Comparison of ENCODE assay signal across 18 cellular contexts in the genomic region with DNA sequence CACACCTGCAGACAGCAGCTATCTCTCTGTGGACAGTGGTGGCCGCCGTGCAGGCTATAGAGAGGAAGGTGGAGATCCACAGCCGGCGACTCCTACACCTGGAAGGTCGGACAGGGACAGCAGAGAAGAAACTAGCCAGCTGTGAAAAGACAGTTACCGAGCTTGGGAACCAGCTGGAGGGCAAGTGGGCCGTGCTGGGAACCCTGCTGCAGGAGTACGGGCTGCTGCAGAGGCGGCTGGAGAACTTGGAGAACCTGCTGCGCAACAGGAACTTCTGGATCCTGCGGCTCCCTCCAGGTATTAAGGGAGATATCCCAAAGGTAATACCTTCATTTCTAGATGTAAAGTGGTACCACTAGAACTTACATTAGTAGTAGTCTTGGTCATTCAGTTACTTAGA. TPM values are rescaled to one million over a fixed set of nuclear protein-coding genes. Genes with fewer than 3 reads are reported as not detected.
A peak's percentile ranks its signal among the peaks of the same experiment; 100 is the strongest.
DNase-seq lines count a peak whose midpoint lies in the region; ATAC-seq, FAIRE-seq and TF ChIP-seq lines count a peak whose summit lies in the region.
"Had no signal": no experiment of that assay in that cellular context is flagged by ENCODE, and none has a peak within 500 bp of the region (broad histone marks: within the 10 kb centered on the region; RNA-seq: fewer than 3 reads in every experiment).

No MANE protein-coding gene starts in this region.

- no peak overlapping the region for H3K27ac ChIP-seq in H1 (ENCODE audit: low read depth, low read length)
- H3K27ac ChIP-seq in neuronal stem cell (replicated peaks; ENCODE audit: low read length), result no peak overlapping the region
- H3K27ac ChIP-seq: A549, GM23248 had no signal

- no peak overlapping the region for H2BK20ac ChIP-seq in H1 (ENCODE audit: low read length)

- H3K18ac ChIP-seq in H1 (ENCODE audit: extremely low read depth, low read length), result no peak overlapping the region
- H3K18ac ChIP-seq in neuronal stem cell (ENCODE audit: low read length), result no peak overlapping the region

- H3K79me2 ChIP-seq in H1 (ENCODE audit: control insufficient read depth in 1 of 2, insufficient read depth in 2 of 2, low read length in 2 of 2), result peaks cover 49 to 92% of the 10 kb centered on the region in 2 experiments

- H3K56ac ChIP-seq in H1 (replicated peaks; ENCODE audit: insufficient read length, low read depth, low read length), result no peak overlapping the region

- H2BK15ac ChIP-seq in H1 (ENCODE audit: low read length) (no peak overlapping the region), neuronal stem cell (ENCODE audit: low read length) (no peak overlapping the region)

- H3K4me3 ChIP-seq in H1 (ENCODE audit: extremely low read depth in 1 of 4, insufficient read depth in 2 of 4, low read depth in 3 of 4, low read length in 4 of 4), result no peak overlapping the region
- peak overlapping the region in 1 of 2 donors; percentile 3 for H3K4me3 ChIP-seq in neuronal stem cell (ENCODE audit: low read length in 2 of 2)
- H3K4me3 ChIP-seq: A549, GM23248 had no signal

- peak overlapping the region; percentile 16 for H3K27ac Mint-ChIP-seq in T-helper 17 cell
- H3K27ac Mint-ChIP-seq: CD14-positive monocyte; CD8-positive, alpha-beta T cell had no signal

- DNase-seq in T-helper 17 cell, result no peak
- no peak for DNase-seq in H1 (ENCODE audit: low read depth in 1 of 2, low spot score in 2 of 2)
- DNase-seq in neuronal stem cell (ENCODE audit: low spot score), result no peak
- DNase-seq in AG20443 (ENCODE audit: low spot score), result no peak
- no peak for DNase-seq in activated CD4-positive, CD25-positive, alpha-beta regulatory T cell (lab: John Stamatoyannopoulos, UW)
- DNase-seq: CD8-positive, alpha-beta T cell; COR-L47; DMS153; DMS79 treated with DMSO at 0.1 percent for 48 hours; EL; GDM1; GM23248; H7 had no signal

- peaks cover 10% of the 10 kb centered on the region for H3K36me3 Mint-ChIP-seq in T-helper 17 cell (ENCODE audit: low read depth)

- H3K36me3 ChIP-seq in H1 (ENCODE audit: control insufficient read depth in 2 of 4, insufficient read depth in 4 of 4, low read length in 3 of 4) (peaks cover 15 to 46% (median 31%) of the 10 kb centered on the region in 4 experiments), neuronal stem cell (replicated peaks in 1 of 2; ENCODE audit: control insufficient read depth in 2 of 2, insufficient read depth in 2 of 2, low read length in 2 of 2) (peaks cover 13 to 60% of the 10 kb centered on the region in 2 donors)

- no peak for TF ChIP-seq CTCF in H1 (IDR thresholded peaks at IDR 0.05; ENCODE audit: control extremely low read depth in 1 of 3, insufficient read depth in 1 of 3, low read depth in 1 of 3, low read length in 3 of 3)

- H2BK120ac ChIP-seq in H1 (replicated peaks; ENCODE audit: low read depth, low read length) (no peak overlapping the region), neuronal stem cell (ENCODE audit: low read depth, low read length) (no peak overlapping the region)

- no peak for TF ChIP-seq RAD21 in H1 (IDR thresholded peaks at IDR 0.05 in 1 of 2, conservative IDR thresholded peaks at IDR 0.05 in 1 of 2; ENCODE audit: low read depth in 2 of 2, low read length in 2 of 2)

- no peak overlapping the region for H2AFZ ChIP-seq in H1 (ENCODE audit: low read length)
- no peak overlapping the region for H2AFZ ChIP-seq in neuronal stem cell (ENCODE audit: low read length)
- H2AFZ ChIP-seq: GM23248 had no signal

- H3K23me2 ChIP-seq in H1 (ENCODE audit: low read depth, low read length), result no peaks in the 10 kb centered on the region; the same call in 1 of the 2 replicates

- peaks cover 7 to 16% (median 9%) of the 10 kb centered on the region in 4 experiments; a peak in 6 of 7 replicates for H3K4me1 ChIP-seq in H1 (replicated peaks in 1 of 4; ENCODE audit: control insufficient read depth in 3 of 4, insufficient read depth in 4 of 4, low read length in 3 of 4)
- no peaks in the 10 kb centered on the region for H3K4me1 ChIP-seq in neuronal stem cell (ENCODE audit: control insufficient read depth in 2 of 2, insufficient read depth in 1 of 2, low read depth in 1 of 2, low read length in 2 of 2)

- no peak overlapping the region for H3K4me3 Mint-ChIP-seq in T-helper 17 cell
- H3K4me3 Mint-ChIP-seq: CD14-positive monocyte; CD8-positive, alpha-beta T cell; IgD-negative memory B cell had no signal

- H4K20me1 ChIP-seq in H1 (replicated peaks in 1 of 2; ENCODE audit: control insufficient read depth in 1 of 2, insufficient read depth in 2 of 2, low read length in 2 of 2), result peaks cover 6 to 12% of the 10 kb centered on the region in 2 experiments

- CTCF ChIA-PET in H1 (lab: Charles Lee; ENCODE audit: partially characterized antibody), result interaction anchor here (1.0 to 1.3 kb wide), 3 partner anchors 10 to 29 kb away, joined by 3 to 5 read pairs (median 3); no protein-coding TSS in a partner anchor

- peaks cover 24% of the 10 kb centered on the region for H3K4me1 Mint-ChIP-seq in T-helper 17 cell

- no peaks in the 10 kb centered on the region for H3K27me3 Mint-ChIP-seq in T-helper 17 cell
- H3K27me3 Mint-ChIP-seq: IgD-negative memory B cell had no signal

- H4K5ac ChIP-seq in H1 (ENCODE audit: insufficient read length, low read depth, low read length), result no peak overlapping the region

- ATAC-seq in T-helper 17 cell, result no peak
- no peak for ATAC-seq in GM21526 (IDR thresholded peaks at IDR 0.05; ENCODE audit: low FRiP score, unreplicated experiment)
- ATAC-seq: A549; CD8-positive, alpha-beta T cell had no signal

- H2AK5ac ChIP-seq in H1 (ENCODE audit: low read depth, low read length) (no peak overlapping the region), neuronal stem cell (ENCODE audit: low read depth, low read length) (no peak overlapping the region)

- 0 out of 2 replicates have a peak overlapping the region, but pooled peaks have one; percentile 9 for H4K8ac ChIP-seq in H1 (ENCODE audit: extremely low read depth, insufficient read depth, low read length)
- H4K8ac ChIP-seq in neuronal stem cell (ENCODE audit: low read depth, low read length), result no peak overlapping the region

- no peak overlapping the region for H3K9ac ChIP-seq in H1 (replicated peaks in 1 of 4; ENCODE audit: extremely low read depth in 1 of 4, low read depth in 3 of 4, low read length in 3 of 4)
- H3K9ac ChIP-seq in neuronal stem cell (ENCODE audit: low read depth, low read length, poor library complexity), result peak overlapping the region; percentile 60
- H3K9ac ChIP-seq: GM23248 had no signal

- H2BK12ac ChIP-seq in H1 (ENCODE audit: low read depth, low read length), result no peak overlapping the region
- no peak overlapping the region for H2BK12ac ChIP-seq in neuronal stem cell (ENCODE audit: low read length)

- H3K4me2 ChIP-seq in H1 (ENCODE audit: insufficient read depth in 1 of 2, low read depth in 2 of 2, low read length in 2 of 2) (no peak overlapping the region), neuronal stem cell (ENCODE audit: insufficient read depth, low read length, poor library complexity, severe bottlenecking) (no peak overlapping the region)
- H3K4me2 ChIP-seq: A549 had no signal

- H3K27me3 ChIP-seq in H1 (replicated peaks in 1 of 4; ENCODE audit: control insufficient read depth in 3 of 4, extremely low read depth in 1 of 4, insufficient read depth in 3 of 4, low read length in 3 of 4) (no peaks in the 10 kb centered on the region), neuronal stem cell (ENCODE audit: control insufficient read depth in 3 of 3, insufficient read depth in 3 of 3, low read depth in 1 of 3, low read length in 3 of 3) (no peaks in the 10 kb centered on the region)

- H3K4ac ChIP-seq in H1 (replicated peaks; ENCODE audit: insufficient read length, low read depth, low read length), result no peak overlapping the region
- no peak overlapping the region for H3K4ac ChIP-seq in neuronal stem cell (ENCODE audit: low read length)

- TF ChIP-seq POLR2A in H1 (IDR thresholded peaks at IDR 0.05; ENCODE audit: control extremely low read depth in 1 of 2, low read depth in 2 of 2, low read length in 2 of 2), result no peak

- H2BK5ac ChIP-seq in H1 (ENCODE audit: low read depth, low read length) (no peak overlapping the region), neuronal stem cell (ENCODE audit: low read length) (no peak overlapping the region)

- H3K14ac ChIP-seq in H1 (ENCODE audit: insufficient read length), result no peak overlapping the region
- H3K14ac ChIP-seq in neuronal stem cell (ENCODE audit: low read length), result no peak overlapping the region

- no peak for TF ChIP-seq EP300 in H1 (IDR thresholded peaks at IDR 0.05; ENCODE audit: borderline replicate concordance in 1 of 2, low read depth in 2 of 2, low read length in 2 of 2)

- no peak for FAIRE-seq in H1 (lab: Jason Lieb, UNC)
- FAIRE-seq: A549, D721Med had no signal

- POLR2A ChIA-PET in H1 (lab: Charles Lee; ENCODE audit: partially characterized antibody), result interaction anchor here (0.7 to 9.2 kb wide), 8 partner anchors 9 to 45 kb away, joined by 3 to 138 read pairs (median 6); no protein-coding TSS in a partner anchor

- 98% methylated on average over 11 of the region's 11 CpGs; no CpG with 5 or more reads in 1 of the 2 experiments for WGBS in H1 (ENCODE audit: extremely low coverage in 1 of 2, insufficient coverage in 1 of 2, insufficient read length in 1 of 2, insufficient replicate concordance in 2 of 2, low coverage in 1 of 2, low lambda C conversion rate in 2 of 2, missing lambda C conversion rate in 1 of 2), 2 experiments
- no CpG with 5 or more reads among the region's 11 CpGs for WGBS in neuronal stem cell (ENCODE audit: extremely low coverage in 2 of 2, insufficient read length in 2 of 2, insufficient replicate concordance in 1 of 2), 2 donors

- H3K79me1 ChIP-seq in H1 (ENCODE audit: low read depth, low read length), result no peaks in the 10 kb centered on the region; the same call in 1 of the 2 replicates
- H3K79me1 ChIP-seq in neuronal stem cell (ENCODE audit: low read depth, low read length), result peaks cover 9% of the 10 kb centered on the region

- H4K91ac ChIP-seq in H1 (replicated peaks; ENCODE audit: insufficient read length, low read length) (no peak overlapping the region), neuronal stem cell (ENCODE audit: low read depth, low read length, poor library complexity) (no peak overlapping the region)

- H3K9me3 ChIP-seq in T-helper 17 cell (ENCODE audit: control insufficient read depth, low read length, poor library complexity, severe bottlenecking), result no peaks in the 10 kb centered on the region
- no peaks in the 10 kb centered on the region for H3K9me3 ChIP-seq in H1 (ENCODE audit: insufficient read depth in 2 of 2, low read depth in 1 of 2, low read length in 1 of 2)
- H3K9me3 ChIP-seq in neuronal stem cell (replicated peaks in 1 of 2; ENCODE audit: control insufficient read depth in 2 of 2, insufficient read depth in 1 of 2, low read depth in 1 of 2, low read length in 2 of 2), result no peaks in the 10 kb centered on the region
- H3K9me3 ChIP-seq: A549 had no signal

- H3K23ac ChIP-seq in H1 (ENCODE audit: insufficient read length) (no peak overlapping the region), neuronal stem cell (ENCODE audit: low read depth, low read length, poor library complexity) (no peak overlapping the region)

RNA-seq across cellular contexts. Expression of gene ZNF398, which starts 6.8 kb away (rescaled TPM):
- 10 to 100 TPM; 17.2 to 19.7 TPM for total RNA-seq in T-helper 17 cell
- 62.2 and 63.5 TPM in 2 replicates for total RNA-seq in H1 (2021; fragmentation: NEBNext Ultra II Directional; extraction: Animal tissue kit (Norgen Biotek cat#: 25700))
- polyA plus RNA-seq in H1 (2011; rRNA removed), result 52.7 and 58.9 TPM in 2 replicates
- 23.2 TPM for polyA plus RNA-seq in H1 (2011; cell fraction: cytosol; rRNA removed)
- 59.5 TPM for polyA plus RNA-seq in H1 (2011; cell fraction: nucleus; rRNA removed)
- 26.3 to 32.8 TPM (median 30.3 TPM) in 4 replicates for polyA plus RNA-seq in H1 (2012, experiment 1 of 2)
- polyA plus RNA-seq in H1 (2012, experiment 2 of 2), result 6.2 TPM
- polyA plus RNA-seq in H1 (2013, experiment 1 of 2), result 35.1 TPM
- 35.0 TPM for polyA plus RNA-seq in H1 (2013, experiment 2 of 2)
- 128 and 158 TPM in 2 replicates for polyA minus RNA-seq in H1 (2011; rRNA and poly(A)+ RNA removed)
- polyA minus RNA-seq in H1 (2011; cell fraction: cytosol; rRNA and poly(A)+ RNA removed), result 46.4 TPM
- polyA minus RNA-seq in H1 (2011; cell fraction: nucleus; rRNA and poly(A)+ RNA removed), result 93.4 TPM
- 6.5 TPM for polyA plus RNA-seq in neuronal stem cell (2013, experiment 1 of 2)
- polyA plus RNA-seq in neuronal stem cell (2013, experiment 2 of 2), result 6.4 TPM

RNA-seq across cellular contexts. Expression of gene ZNF425, which starts 27.9 kb away (rescaled TPM):
- total RNA-seq in T-helper 17 cell, result under 1 TPM; 0.23 to 0.87 TPM
- total RNA-seq in H1 (2021; fragmentation: NEBNext Ultra II Directional; extraction: Animal tissue kit (Norgen Biotek cat#: 25700)), result 4.0 and 6.1 TPM in 2 replicates
- polyA plus RNA-seq in H1 (2011; rRNA removed), result 3.4 and 4.5 TPM in 2 replicates
- polyA plus RNA-seq in H1 (2011; cell fraction: cytosol; rRNA removed), result 6.6 TPM
- polyA plus RNA-seq in H1 (2011; cell fraction: nucleus; rRNA removed), result 3.8 TPM
- polyA plus RNA-seq in H1 (2012, experiment 1 of 2), result 4.4 to 6.9 TPM (median 5.2 TPM) in 4 replicates
- 2.0 TPM for polyA plus RNA-seq in H1 (2012, experiment 2 of 2)
- 4.5 TPM for polyA plus RNA-seq in H1 (2013, experiment 1 of 2)
- polyA plus RNA-seq in H1 (2013, experiment 2 of 2), result 4.1 TPM
- 4.4 and 4.9 TPM in 2 replicates for polyA minus RNA-seq in H1 (2011; rRNA and poly(A)+ RNA removed)
- polyA minus RNA-seq in H1 (2011; cell fraction: cytosol; rRNA and poly(A)+ RNA removed), result 5.5 TPM
- polyA minus RNA-seq in H1 (2011; cell fraction: nucleus; rRNA and poly(A)+ RNA removed), result 2.8 TPM
- polyA plus RNA-seq in neuronal stem cell (2013, experiment 1 of 2), result 3.2 TPM
- 2.7 TPM for polyA plus RNA-seq in neuronal stem cell (2013, experiment 2 of 2)

RNA-seq across cellular contexts. Expression of gene ZNF282, which starts 41.3 kb away (rescaled TPM):
- total RNA-seq in T-helper 17 cell, result 10 to 100 TPM; 14.6 to 24.4 TPM
- total RNA-seq in H1 (2021; fragmentation: NEBNext Ultra II Directional; extraction: Animal tissue kit (Norgen Biotek cat#: 25700)), result 35.7 and 36.3 TPM in 2 replicates
- 16.9 and 22.3 TPM in 2 replicates for polyA plus RNA-seq in H1 (2011; rRNA removed)
- polyA plus RNA-seq in H1 (2011; cell fraction: cytosol; rRNA removed), result 16.1 TPM
- 34.5 TPM for polyA plus RNA-seq in H1 (2011; cell fraction: nucleus; rRNA removed)
- 20.6 to 25.7 TPM (median 22.8 TPM) in 4 replicates for polyA plus RNA-seq in H1 (2012, experiment 1 of 2)
- polyA plus RNA-seq in H1 (2012, experiment 2 of 2), result 24.5 TPM
- polyA plus RNA-seq in H1 (2013, experiment 1 of 2), result 14.9 TPM
- polyA plus RNA-seq in H1 (2013, experiment 2 of 2), result 13.3 TPM
- polyA minus RNA-seq in H1 (2011; rRNA and poly(A)+ RNA removed), result 15.0 and 17.4 TPM in 2 replicates
- 27.6 TPM for polyA minus RNA-seq in H1 (2011; cell fraction: cytosol; rRNA and poly(A)+ RNA removed)
- polyA minus RNA-seq in H1 (2011; cell fraction: nucleus; rRNA and poly(A)+ RNA removed), result 26.6 TPM
- 13.7 TPM for polyA plus RNA-seq in neuronal stem cell (2013, experiment 1 of 2)
- polyA plus RNA-seq in neuronal stem cell (2013, experiment 2 of 2), result 13.0 TPM
